28 cellular contexts compared by ENCODE assay signal in the genomic region with DNA sequence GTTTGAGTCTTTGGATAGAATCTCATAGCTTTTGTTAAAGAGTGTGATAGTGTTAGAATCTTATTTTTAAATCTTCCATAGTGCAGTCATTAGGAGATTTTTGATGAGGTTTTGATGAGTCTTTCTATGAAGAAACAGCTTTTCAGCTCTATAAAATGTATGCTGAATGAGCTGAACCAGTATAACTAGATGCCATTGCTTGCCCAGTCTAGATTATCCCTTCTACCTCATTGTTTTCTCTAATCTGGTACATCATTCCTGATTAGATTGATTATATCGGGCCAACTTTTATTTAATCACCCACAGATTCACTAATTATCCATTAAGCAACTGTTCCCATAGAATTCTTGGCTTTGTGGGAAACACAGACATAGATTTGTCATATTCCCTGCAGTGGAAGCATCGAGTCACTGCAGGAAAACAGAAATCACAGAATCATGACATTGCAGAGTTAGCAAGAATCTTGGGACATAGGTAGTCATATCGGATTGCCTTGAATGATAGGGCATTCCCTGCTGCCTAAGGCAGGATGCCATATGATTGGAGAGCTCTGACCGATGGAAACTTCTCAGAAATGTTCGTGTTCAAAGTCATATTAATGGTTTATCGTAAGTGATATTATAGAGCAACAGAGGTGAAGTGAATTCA.
DNase-seq lines count a peak whose midpoint lies in the region; FAIRE-seq and TF ChIP-seq lines count a peak whose summit lies in the region.
"Had no signal": no experiment of that assay in that cellular context is flagged by ENCODE, and none has a peak within 500 bp of the region (broad histone marks: within the 10 kb centered on the region; RNA-seq: fewer than 3 reads in every experiment).

No MANE protein-coding gene starts in this region.

- no peak for TF ChIP-seq CTCF in bronchial epithelial cell (IDR thresholded peaks at IDR 0.05; ENCODE audit: insufficient read depth, low read length, severe bottlenecking)
- no peak for TF ChIP-seq CTCF in foreskin fibroblast (IDR thresholded peaks at IDR 0.05; ENCODE audit: low read depth, low read length)
- TF ChIP-seq CTCF in colonic mucosa (IDR thresholded peaks at IDR 0.05): no peak

- H3K36me3 Mint-ChIP-seq in activated naive CD4-positive, alpha-beta T cell treated with anti-CD3 and anti-CD28 coated beads for 36 hours (ENCODE audit: low read depth): no peaks in the 10 kb centered on the region
- H3K36me3 Mint-ChIP-seq: activated naive CD8-positive, alpha-beta T cell treated with anti-CD3 and anti-CD28 coated beads for 36 hours had no signal

- H3K4me1 ChIP-seq in HUES48 (ENCODE audit: control insufficient read depth, insufficient read depth, low read length) (peaks cover 28% of the 10 kb centered on the region), colonic mucosa (no peaks in the 10 kb centered on the region)
- H3K4me1 ChIP-seq: body of pancreas, thyroid gland had no signal

- no peak overlapping the region for H3K4me3 Mint-ChIP-seq in activated naive CD4-positive, alpha-beta T cell treated with anti-CD3 and anti-CD28 coated beads for 36 hours
- H3K4me3 Mint-ChIP-seq: activated CD4-positive, alpha-beta T cell treated with anti-CD3 and anti-CD28 coated beads for 36 hours; activated naive CD8-positive, alpha-beta T cell treated with anti-CD3 and anti-CD28 coated beads for 36 hours; activated T-cell treated with anti-CD3 and anti-CD28 coated beads, Interleukin-2, amount 50 U/mL, for 72 hours; endodermal cell had no signal

- no peak for FAIRE-seq in bronchial epithelial cell (lab: Jason Lieb, UNC)
- no peak for FAIRE-seq in RCC 7860 (lab: Jason Lieb, UNC)
- FAIRE-seq: frontal cortex, GM12891, TTC549 had no signal

- H3K36me3 ChIP-seq in HUES48 (ENCODE audit: control insufficient read depth, insufficient read depth, low read length): no peaks in the 10 kb centered on the region
- H3K36me3 ChIP-seq in bronchial epithelial cell (ENCODE audit: control insufficient read depth, insufficient read depth, low read length): no peaks in the 10 kb centered on the region
- no peaks in the 10 kb centered on the region for H3K36me3 ChIP-seq in colonic mucosa
- H3K36me3 ChIP-seq: BE2C, thyroid gland had no signal

- peaks cover 1% of the 10 kb centered on the region for H3K9me3 Mint-ChIP-seq in activated naive CD4-positive, alpha-beta T cell treated with anti-CD3 and anti-CD28 coated beads for 36 hours
- H3K9me3 Mint-ChIP-seq: activated naive CD8-positive, alpha-beta T cell treated with anti-CD3 and anti-CD28 coated beads for 36 hours; endodermal cell had no signal

- H3K4me1 Mint-ChIP-seq in activated naive CD4-positive, alpha-beta T cell treated with anti-CD3 and anti-CD28 coated beads for 36 hours (ENCODE audit: low read depth): no peaks in the 10 kb centered on the region
- H3K4me1 Mint-ChIP-seq: activated CD4-positive, alpha-beta T cell treated with anti-CD3 and anti-CD28 coated beads for 36 hours; activated naive CD8-positive, alpha-beta T cell treated with anti-CD3 and anti-CD28 coated beads for 36 hours had no signal

- H3K9me3 ChIP-seq in HUES48 (ENCODE audit: control insufficient read depth, insufficient read depth, low read length) (no peaks in the 10 kb centered on the region), colonic mucosa (no peaks in the 10 kb centered on the region)
- H3K9me3 ChIP-seq: BE2C, body of pancreas, thyroid gland had no signal

- intact Hi-C loops in colonic mucosa (cut with DNase I): no loop called here
- intact Hi-C loops in activated naive CD4-positive, alpha-beta T cell treated with anti-CD3 and anti-CD28 coated beads for 36 hours (cut with micrococcal nuclease): no loop called here

- H3K27ac Mint-ChIP-seq in activated naive CD4-positive, alpha-beta T cell treated with anti-CD3 and anti-CD28 coated beads for 36 hours: no peak overlapping the region
- H3K27ac Mint-ChIP-seq: activated CD4-positive, alpha-beta T cell treated with anti-CD3 and anti-CD28 coated beads for 36 hours; activated naive CD8-positive, alpha-beta T cell treated with anti-CD3 and anti-CD28 coated beads for 36 hours; activated T-cell treated with anti-CD3 and anti-CD28 coated beads, Interleukin-2, amount 50 U/mL, for 72 hours; endodermal cell had no signal

- no peaks in the 10 kb centered on the region for H3K27me3 ChIP-seq in HUES48 (ENCODE audit: control insufficient read depth, insufficient read depth, low read length)
- no peaks in the 10 kb centered on the region for H3K27me3 ChIP-seq in bronchial epithelial cell (ENCODE audit: control insufficient read depth, insufficient read depth, low read length)
- no peaks in the 10 kb centered on the region for H3K27me3 ChIP-seq in colonic mucosa
- H3K27me3 ChIP-seq: BE2C, body of pancreas, hepatocyte, thyroid gland had no signal

- H3K9ac ChIP-seq in HUES48 (ENCODE audit: low read depth, low read length): no peak overlapping the region
- no peak overlapping the region for H3K9ac ChIP-seq in colonic mucosa (ENCODE audit: low read depth in 2 of 2, low read length in 2 of 2)

- CTCF ChIA-PET in activated naive CD4-positive, alpha-beta T cell treated with anti-CD3 and anti-CD28 coated beads for 36 hours (lab: Charles Lee): no interaction called here

- DNase-seq in bronchial epithelial cell (ENCODE audit: low read depth) (peak; percentile 84), foreskin fibroblast (peak; percentile 18 to 40), colonic mucosa (no peak), amygdala (lab: John Stamatoyannopoulos, UW) (no peak), RCC 7860 (ENCODE audit: low spot score) (no peak)
- DNase-seq in activated naive CD4-positive, alpha-beta T cell treated with anti-CD3 and anti-CD28 coated beads for 36 hours: no peak
- DNase-seq: activated CD4-positive, alpha-beta T cell treated with anti-CD3 and anti-CD28 coated beads for 36 hours; activated naive CD8-positive, alpha-beta T cell treated with anti-CD3 and anti-CD28 coated beads for 36 hours; activated T-cell treated with anti-CD3 and anti-CD28 coated beads, Interleukin-2, amount 50 U/mL, for 72 hours; BE2C; body of pancreas; DMS79; endodermal cell; left ventricle myocardium superior; NCI-H1105; NCI-H2029 treated with DMSO at 0.1 percent for 48 hours; OCI-M1; SIG-M5; stimulated activated CD4-positive, alpha-beta T cell treated with anti-CD3 and anti-CD28 coated beads, Interleukin-2, amount 100 ng/mL, for 48 hours; stimulated activated naive CD4-positive, alpha-beta T cell; T-helper 1 cell; thyroid gland had no signal

- peak overlapping the region; percentile 86 for H3K27ac ChIP-seq in HUES48 (ENCODE audit: low read depth, low read length)
- H3K27ac ChIP-seq in colonic mucosa: no peak overlapping the region
- H3K27ac ChIP-seq: body of pancreas, hepatocyte, thyroid gland had no signal

- no peaks in the 10 kb centered on the region for H3K27me3 Mint-ChIP-seq in activated naive CD4-positive, alpha-beta T cell treated with anti-CD3 and anti-CD28 coated beads for 36 hours (ENCODE audit: low read depth)
- H3K27me3 Mint-ChIP-seq: activated CD4-positive, alpha-beta T cell treated with anti-CD3 and anti-CD28 coated beads for 36 hours; activated naive CD8-positive, alpha-beta T cell treated with anti-CD3 and anti-CD28 coated beads for 36 hours had no signal

- no peak overlapping the region for H3K4me3 ChIP-seq in HUES48 (ENCODE audit: low read depth, low read length)
- no peak overlapping the region for H3K4me3 ChIP-seq in bronchial epithelial cell (ENCODE audit: low read depth, low read length)
- H3K4me3 ChIP-seq in foreskin fibroblast (ENCODE audit: low read depth in 1 of 2, low read length in 2 of 2): no peak overlapping the region
- H3K4me3 ChIP-seq in colonic mucosa: no peak overlapping the region
- H3K4me3 ChIP-seq: body of pancreas, hepatocyte, smooth muscle cell, thyroid gland had no signal

Comparison
In these comparisons a context has a peak if more than half of its experiments do, and no peak if none do; other contexts are left out.
1. DNase-seq: peak in bronchial epithelial cell (single experiment) and foreskin fibroblast (2 of 2); none in colonic mucosa (single experiment), amygdala (0 of 56), activated naive CD4-positive, alpha-beta T cell treated with anti-CD3 and anti-CD28 coated beads for 36 hours (single experiment) and RCC 7860 (single experiment).